18 cellular contexts compared by ENCODE assay signal in genomic region chr5:108910627-108911026, GRCh38.
A peak's percentile ranks its signal among the peaks of the same experiment; 100 is the strongest.
DNase-seq lines count a peak whose midpoint lies in the region; ATAC-seq, FAIRE-seq and TF ChIP-seq lines count a peak whose summit lies in the region.
"Had no signal": no experiment of that assay in that cellular context is flagged by ENCODE, and none has a peak within 500 bp of the region (broad histone marks: within the 10 kb centered on the region; RNA-seq: fewer than 3 reads in every experiment).

No MANE protein-coding gene starts in this region.

- H3K9me1 ChIP-seq in K562 (ENCODE audit: control insufficient read depth, insufficient read depth, low read length): no peaks in the 10 kb centered on the region

- H3K4me1 Mint-ChIP-seq in IgD-negative memory B cell: peaks cover 7 to 9% (median 7%) of the 10 kb centered on the region in 3 donors
- H3K4me1 Mint-ChIP-seq: CD8-positive, alpha-beta memory T cell had no signal

- no peaks in the 10 kb centered on the region for H3K4me1 ChIP-seq in K562 (replicated peaks in 1 of 2; ENCODE audit: control insufficient read depth in 2 of 2, insufficient read depth in 2 of 2, low read length in 2 of 2)

- no peak for TF ChIP-seq EP300 in K562 (IDR thresholded peaks at IDR 0.05; ENCODE audit: low read length)

- in situ Hi-C loops in K562 (cut with MboI): no loop called here

- CTCF ChIA-PET in K562 (lab: Yijun Ruan, JAX; ENCODE audit: low intra/inter-chr PET ratio): no interaction called here

- TF ChIP-seq RAD21 in K562 (CRISPR knock-in tag; conservative IDR thresholded peaks at IDR 0.05 in 1 of 2, IDR thresholded peaks at IDR 0.05 in 1 of 2): no peak

- no peak overlapping the region for H3K9ac ChIP-seq in K562 (ENCODE audit: insufficient read depth in 1 of 2, low read depth in 2 of 2, low read length in 2 of 2)
- H3K9ac ChIP-seq: GM23248, KMS-11 had no signal

- intact Hi-C loops in K562 (cut with micrococcal nuclease): no loop called here

- 70% methylated on average over 3 of the region's 3 CpGs for WGBS in K562 (ENCODE audit: insufficient coverage, low coverage, missing lambda C conversion rate)

- TF ChIP-seq POLR2A in K562 (conservative IDR thresholded peaks at IDR 0.05): no peak

- peak overlapping the region in 1 of 4 donors; percentile 27 for H3K4me3 Mint-ChIP-seq in IgD-negative memory B cell
- H3K4me3 Mint-ChIP-seq: CD4-positive, CD25-positive, alpha-beta regulatory T cell; CD8-positive, alpha-beta memory T cell had no signal

- H3K36me3 ChIP-seq in K562 (ENCODE audit: control insufficient read depth, insufficient read depth, low read length): no peaks in the 10 kb centered on the region
- H3K36me3 ChIP-seq: BE2C had no signal

- FAIRE-seq in GM19239 (lab: Jason Lieb, UNC) (peak; percentile 35), K562 (lab: Jason Lieb, UNC) (no peak)
- FAIRE-seq: D721Med, HepG2 had no signal

- BruUV-seq in K562 (replicated peaks; lab: Mats Ljungman, UMichigan): no TSS peak

- no peaks in the 10 kb centered on the region for H3K9me3 ChIP-seq in K562 (replicated peaks; ENCODE audit: control insufficient read depth, insufficient read depth, low read depth, low read length)
- H3K9me3 ChIP-seq: BE2C had no signal

- ATAC-seq in K562: no peak
- no peak for ATAC-seq in GM18517 (IDR thresholded peaks at IDR 0.05; ENCODE audit: unreplicated experiment)
- ATAC-seq: HepG2 had no signal

- H3K4me3 ChIP-seq in K562: no peak overlapping the region
- H3K4me3 ChIP-seq: GM23248 had no signal

- no peak overlapping the region for H3K4me2 ChIP-seq in K562 (ENCODE audit: insufficient read depth, low read length)
- H3K4me2 ChIP-seq: KMS-11 had no signal

- H3K27ac ChIP-seq in K562 (ENCODE audit: extremely low read depth, low read depth, low read length): no peak overlapping the region
- H3K27ac ChIP-seq: GM23248, KMS-11 had no signal

- H3K27me3 Mint-ChIP-seq in IgD-negative memory B cell: no peaks in the 10 kb centered on the region
- H3K27me3 Mint-ChIP-seq: CD4-positive, CD25-positive, alpha-beta regulatory T cell; CD8-positive, alpha-beta memory T cell had no signal

- no peak overlapping the region for H2AFZ ChIP-seq in K562 (ENCODE audit: low read depth, low read length)
- H2AFZ ChIP-seq: GM23248 had no signal

- DNase-seq in GM19239 (ENCODE audit: insufficient read length, low spot score) (no peak), K562 (ENCODE audit: extremely low read depth in 1 of 4, low spot score in 3 of 4) (no peak), NCI-H2081 (lab: John Stamatoyannopoulos, UW) (no peak), D341Med (ENCODE audit: low spot score) (no peak)
- DNase-seq: BE2C; C1 segment of cervical spinal cord; CD8-positive, alpha-beta memory T cell; COR-L47; DMS79; GF-D8; GM23248; HCEC 1CT had no signal

- peaks cover 6% of the 10 kb centered on the region for H3K36me3 Mint-ChIP-seq in IgD-negative memory B cell

- POLR2A ChIA-PET in K562 (lab: Yijun Ruan, JAX): no interaction called here

- no peaks in the 10 kb centered on the region for H3K27me3 ChIP-seq in K562 (ENCODE audit: control insufficient read depth in 2 of 2, insufficient read depth in 2 of 2, low read length in 2 of 2)
- H3K27me3 ChIP-seq: BE2C had no signal

- no peaks in the 10 kb centered on the region for H4K20me1 ChIP-seq in K562 (replicated peaks; ENCODE audit: control insufficient read depth, insufficient read depth, low read length)

- H3K9me3 Mint-ChIP-seq in IgD-negative memory B cell: peaks cover 0 to 10% (median 2%) of the 10 kb centered on the region in 3 donors
- H3K9me3 Mint-ChIP-seq: CD8-positive, alpha-beta memory T cell had no signal

- peak overlapping the region; percentile 10 to 88 (median 77) for H3K27ac Mint-ChIP-seq in IgD-negative memory B cell

- no peaks in the 10 kb centered on the region for H3K79me2 ChIP-seq in K562 (ENCODE audit: control insufficient read depth, insufficient read depth, low read length)

- TF ChIP-seq CTCF in K562 (IDR thresholded peaks at IDR 0.05 in 2 of 3, conservative IDR thresholded peaks at IDR 0.05 in 1 of 3; ENCODE audit: insufficient read depth in 2 of 3, low read depth in 1 of 3, low read length in 3 of 3): no peak

TF ChIP-seq in K562, 482 proteins besides CTCF, POLR2A, EP300 and RAD21:
- TF ChIP-seq RBM25 (IDR thresholded peaks at IDR 0.05; ENCODE audit: low read depth, low read length, severe bottlenecking) (peak; percentile 46), HDAC1 (IDR thresholded peaks at IDR 0.05) (no peak), GATAD2A (IDR thresholded peaks at IDR 0.05) (no peak), ZNF146 (CRISPR knock-in tag; IDR thresholded peaks at IDR 0.05; ENCODE audit: unreplicated experiment) (peak; percentile 94)
- TF ChIP-seq, protein P1, sequence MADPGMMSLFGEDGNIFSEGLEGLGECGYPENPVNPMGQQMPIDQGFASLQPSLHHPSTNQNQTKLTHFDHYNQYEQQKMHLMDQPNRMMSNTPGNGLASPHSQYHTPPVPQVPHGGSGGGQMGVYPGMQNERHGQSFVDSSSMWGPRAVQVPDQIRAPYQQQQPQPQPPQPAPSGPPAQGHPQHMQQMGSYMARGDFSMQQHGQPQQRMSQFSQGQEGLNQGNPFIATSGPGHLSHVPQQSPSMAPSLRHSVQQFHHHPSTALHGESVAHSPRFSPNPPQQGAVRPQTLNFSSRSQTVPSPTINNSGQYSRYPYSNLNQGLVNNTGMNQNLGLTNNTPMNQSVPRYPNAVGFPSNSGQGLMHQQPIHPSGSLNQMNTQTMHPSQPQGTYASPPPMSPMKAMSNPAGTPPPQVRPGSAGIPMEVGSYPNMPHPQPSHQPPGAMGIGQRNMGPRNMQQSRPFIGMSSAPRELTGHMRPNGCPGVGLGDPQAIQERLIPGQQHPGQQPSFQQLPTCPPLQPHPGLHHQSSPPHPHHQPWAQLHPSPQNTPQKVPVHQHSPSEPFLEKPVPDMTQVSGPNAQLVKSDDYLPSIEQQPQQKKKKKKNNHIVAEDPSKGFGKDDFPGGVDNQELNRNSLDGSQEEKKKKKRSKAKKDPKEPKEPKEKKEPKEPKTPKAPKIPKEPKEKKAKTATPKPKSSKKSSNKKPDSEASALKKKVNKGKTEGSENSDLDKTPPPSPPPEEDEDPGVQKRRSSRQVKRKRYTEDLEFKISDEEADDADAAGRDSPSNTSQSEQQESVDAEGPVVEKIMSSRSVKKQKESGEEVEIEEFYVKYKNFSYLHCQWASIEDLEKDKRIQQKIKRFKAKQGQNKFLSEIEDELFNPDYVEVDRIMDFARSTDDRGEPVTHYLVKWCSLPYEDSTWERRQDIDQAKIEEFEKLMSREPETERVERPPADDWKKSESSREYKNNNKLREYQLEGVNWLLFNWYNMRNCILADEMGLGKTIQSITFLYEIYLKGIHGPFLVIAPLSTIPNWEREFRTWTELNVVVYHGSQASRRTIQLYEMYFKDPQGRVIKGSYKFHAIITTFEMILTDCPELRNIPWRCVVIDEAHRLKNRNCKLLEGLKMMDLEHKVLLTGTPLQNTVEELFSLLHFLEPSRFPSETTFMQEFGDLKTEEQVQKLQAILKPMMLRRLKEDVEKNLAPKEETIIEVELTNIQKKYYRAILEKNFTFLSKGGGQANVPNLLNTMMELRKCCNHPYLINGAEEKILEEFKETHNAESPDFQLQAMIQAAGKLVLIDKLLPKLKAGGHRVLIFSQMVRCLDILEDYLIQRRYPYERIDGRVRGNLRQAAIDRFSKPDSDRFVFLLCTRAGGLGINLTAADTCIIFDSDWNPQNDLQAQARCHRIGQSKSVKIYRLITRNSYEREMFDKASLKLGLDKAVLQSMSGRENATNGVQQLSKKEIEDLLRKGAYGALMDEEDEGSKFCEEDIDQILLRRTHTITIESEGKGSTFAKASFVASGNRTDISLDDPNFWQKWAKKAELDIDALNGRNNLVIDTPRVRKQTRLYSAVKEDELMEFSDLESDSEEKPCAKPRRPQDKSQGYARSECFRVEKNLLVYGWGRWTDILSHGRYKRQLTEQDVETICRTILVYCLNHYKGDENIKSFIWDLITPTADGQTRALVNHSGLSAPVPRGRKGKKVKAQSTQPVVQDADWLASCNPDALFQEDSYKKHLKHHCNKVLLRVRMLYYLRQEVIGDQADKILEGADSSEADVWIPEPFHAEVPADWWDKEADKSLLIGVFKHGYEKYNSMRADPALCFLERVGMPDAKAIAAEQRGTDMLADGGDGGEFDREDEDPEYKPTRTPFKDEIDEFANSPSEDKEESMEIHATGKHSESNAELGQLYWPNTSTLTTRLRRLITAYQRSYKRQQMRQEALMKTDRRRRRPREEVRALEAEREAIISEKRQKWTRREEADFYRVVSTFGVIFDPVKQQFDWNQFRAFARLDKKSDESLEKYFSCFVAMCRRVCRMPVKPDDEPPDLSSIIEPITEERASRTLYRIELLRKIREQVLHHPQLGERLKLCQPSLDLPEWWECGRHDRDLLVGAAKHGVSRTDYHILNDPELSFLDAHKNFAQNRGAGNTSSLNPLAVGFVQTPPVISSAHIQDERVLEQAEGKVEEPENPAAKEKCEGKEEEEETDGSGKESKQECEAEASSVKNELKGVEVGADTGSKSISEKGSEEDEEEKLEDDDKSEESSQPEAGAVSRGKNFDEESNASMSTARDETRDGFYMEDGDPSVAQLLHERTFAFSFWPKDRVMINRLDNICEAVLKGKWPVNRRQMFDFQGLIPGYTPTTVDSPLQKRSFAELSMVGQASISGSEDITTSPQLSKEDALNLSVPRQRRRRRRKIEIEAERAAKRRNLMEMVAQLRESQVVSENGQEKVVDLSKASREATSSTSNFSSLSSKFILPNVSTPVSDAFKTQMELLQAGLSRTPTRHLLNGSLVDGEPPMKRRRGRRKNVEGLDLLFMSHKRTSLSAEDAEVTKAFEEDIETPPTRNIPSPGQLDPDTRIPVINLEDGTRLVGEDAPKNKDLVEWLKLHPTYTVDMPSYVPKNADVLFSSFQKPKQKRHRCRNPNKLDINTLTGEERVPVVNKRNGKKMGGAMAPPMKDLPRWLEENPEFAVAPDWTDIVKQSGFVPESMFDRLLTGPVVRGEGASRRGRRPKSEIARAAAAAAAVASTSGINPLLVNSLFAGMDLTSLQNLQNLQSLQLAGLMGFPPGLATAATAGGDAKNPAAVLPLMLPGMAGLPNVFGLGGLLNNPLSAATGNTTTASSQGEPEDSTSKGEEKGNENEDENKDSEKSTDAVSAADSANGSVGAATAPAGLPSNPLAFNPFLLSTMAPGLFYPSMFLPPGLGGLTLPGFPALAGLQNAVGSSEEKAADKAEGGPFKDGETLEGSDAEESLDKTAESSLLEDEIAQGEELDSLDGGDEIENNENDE (IDR thresholded peaks at IDR 0.05; ENCODE audit: low read depth, low read length): no peak
